ENCODE assay signal across 18 cellular contexts in genomic region chr15:42064271-42064670, GRCh38. TPM values are rescaled to one million over a fixed set of nuclear protein-coding genes. Genes with fewer than 3 reads are reported as not detected.
DNase-seq lines count a peak whose midpoint lies in the region; ATAC-seq, FAIRE-seq and TF ChIP-seq lines count a peak whose summit lies in the region.
"Had no signal": no experiment of that assay in that cellular context is flagged by ENCODE, and none has a peak within 500 bp of the region (broad histone marks: within the 10 kb centered on the region; RNA-seq: fewer than 3 reads in every experiment).

No MANE protein-coding gene starts in this region.

- H3K9me3 ChIP-seq in WERI-Rb-1 (ENCODE audit: severe bottlenecking) (no peaks in the 10 kb centered on the region), K562 (replicated peaks; ENCODE audit: control insufficient read depth, insufficient read depth, low read depth, low read length) (peaks cover 4% of the 10 kb centered on the region; the same call in 1 of the 2 replicates), hepatocyte (ENCODE audit: low read depth) (no peaks in the 10 kb centered on the region), testis (no peaks in the 10 kb centered on the region)
- H3K9me3 ChIP-seq: BE2C, Caco-2 had no signal

- TF ChIP-seq EP300 in K562 (IDR thresholded peaks at IDR 0.05; ENCODE audit: low read length) = no peak

- H3K4me1 ChIP-seq in K562 (replicated peaks in 1 of 2; ENCODE audit: control insufficient read depth in 2 of 2, insufficient read depth in 2 of 2, low read length in 2 of 2) (peaks cover 0 to 5% of the 10 kb centered on the region in 2 experiments; a peak in 1 of 5 replicates), hepatocyte (ENCODE audit: insufficient read depth) (peaks cover 6% of the 10 kb centered on the region), testis (no peaks in the 10 kb centered on the region)
- H3K4me1 ChIP-seq: BE2C had no signal

- in situ Hi-C loops in K562 (cut with MboI) = no loop called here

- DNase-seq in WERI-Rb-1 (peak; percentile 43), K562 (ENCODE audit: extremely low read depth in 1 of 4, low spot score in 3 of 4) (no peak), hepatocyte (ENCODE audit: low spot score) (peak; percentile 4), testis (peak; percentile 10), DMS114 treated with DMSO at 0.1 percent for 48 hours (lab: John Stamatoyannopoulos, UW; ENCODE audit: unreplicated experiment) (no peak), cerebellar cortex (ENCODE audit: low spot score) (no peak)
- DNase-seq: ACHN, Caco-2, DMS79 treated with DMSO at 0.1 percent for 48 hours, GF-D8, HCEC 1CT had no signal

- H3K27me3 ChIP-seq in WERI-Rb-1 (ENCODE audit: insufficient read depth, low read depth, severe bottlenecking) = no peaks in the 10 kb centered on the region
- H3K27me3 ChIP-seq in K562 (ENCODE audit: control insufficient read depth in 2 of 2, insufficient read depth in 2 of 2, low read length in 2 of 2) = peaks cover 4 to 64% of the 10 kb centered on the region in 2 experiments; a peak in 4 of 5 replicates
- no peaks in the 10 kb centered on the region for H3K27me3 ChIP-seq in hepatocyte
- H3K27me3 ChIP-seq in testis = no peaks in the 10 kb centered on the region
- H3K27me3 ChIP-seq: BE2C had no signal

- H3K9ac ChIP-seq in K562 (ENCODE audit: insufficient read depth in 1 of 2, low read depth in 2 of 2, low read length in 2 of 2) = no peak overlapping the region

- POLR2A ChIA-PET in K562 (lab: Yijun Ruan, JAX) = interaction anchor here (0.6 to 1.0 kb wide), 2 partner anchors 9 to 74 kb away, joined by 3 to 4 read pairs; no protein-coding TSS in a partner anchor

- no peak for TF ChIP-seq POLR2A in K562 (conservative IDR thresholded peaks at IDR 0.05)
- no peak for TF ChIP-seq POLR2A in testis (IDR thresholded peaks at IDR 0.05)

- ATAC-seq in K562 = no peak
- ATAC-seq: GM23338 had no signal

- FAIRE-seq in K562 (lab: Jason Lieb, UNC) = no peak
- FAIRE-seq: A204.1, D721Med, H54 had no signal

- H3K79me2 ChIP-seq in K562 (ENCODE audit: control insufficient read depth, insufficient read depth, low read length) (no peaks in the 10 kb centered on the region), hepatocyte (no peaks in the 10 kb centered on the region)

- BruUV-seq in K562 (replicated peaks; lab: Mats Ljungman, UMichigan) = no TSS peak

- intact Hi-C loops in K562 (cut with micrococcal nuclease) = loop anchor here (10.0 kb wide), 1 partner anchor 321 kb away; no protein-coding TSS in a partner anchor
- intact Hi-C loops in testis (cut with DNase I; ENCODE audit: low total_unique reads) = no loop called here

- H4K20me1 ChIP-seq in K562 (replicated peaks; ENCODE audit: control insufficient read depth, insufficient read depth, low read length) = no peaks in the 10 kb centered on the region
- no peaks in the 10 kb centered on the region for H4K20me1 ChIP-seq in hepatocyte (ENCODE audit: insufficient read depth, poor library complexity, severe bottlenecking)

- H3K4me2 ChIP-seq in K562 (ENCODE audit: insufficient read depth, low read length) (no peak overlapping the region), hepatocyte (no peak overlapping the region)
- H3K4me2 ChIP-seq: GM23338 had no signal

- no peak overlapping the region for H3K27ac ChIP-seq in WERI-Rb-1
- H3K27ac ChIP-seq in K562 (ENCODE audit: extremely low read depth, low read depth, low read length) = no peak overlapping the region
- no peak overlapping the region for H3K27ac ChIP-seq in hepatocyte
- no peak overlapping the region for H3K27ac ChIP-seq in testis

- peaks cover 4% of the 10 kb centered on the region for H3K9me1 ChIP-seq in K562 (ENCODE audit: control insufficient read depth, insufficient read depth, low read length)

- no peak overlapping the region for H3K4me3 ChIP-seq in WERI-Rb-1 (ENCODE audit: low read depth, low read length)
- H3K4me3 ChIP-seq in K562 = no peak overlapping the region
- no peak overlapping the region for H3K4me3 ChIP-seq in hepatocyte
- H3K4me3 ChIP-seq in testis = no peak overlapping the region
- H3K4me3 ChIP-seq: GM23338 had no signal

- H3K36me3 ChIP-seq in WERI-Rb-1 (no peaks in the 10 kb centered on the region), K562 (ENCODE audit: control insufficient read depth, insufficient read depth, low read length) (no peaks in the 10 kb centered on the region), hepatocyte (replicated peaks; ENCODE audit: insufficient read depth, low read depth) (no peaks in the 10 kb centered on the region), testis (ENCODE audit: low read depth, missing control alignments) (no peaks in the 10 kb centered on the region)
- H3K36me3 ChIP-seq: BE2C had no signal

- no peak for TF ChIP-seq RAD21 in K562 (CRISPR knock-in tag; conservative IDR thresholded peaks at IDR 0.05 in 1 of 2, IDR thresholded peaks at IDR 0.05 in 1 of 2)

- 2% methylated on average over 4 of the region's 4 CpGs for WGBS in K562 (ENCODE audit: insufficient coverage, low coverage, missing lambda C conversion rate)
- 92% methylated on average over 4 of the region's 4 CpGs for WGBS in hepatocyte (ENCODE audit: low lambda C conversion rate, missing lambda C conversion rate)
- WGBS in testis, 2 donors = 82 to 88% methylated on average over 4 of the region's 4 CpGs

- H2AFZ ChIP-seq in K562 (ENCODE audit: low read depth, low read length) (no peak overlapping the region), hepatocyte (no peak overlapping the region)
- H2AFZ ChIP-seq: GM23338 had no signal

- no peak for TF ChIP-seq CTCF in WERI-Rb-1 (IDR thresholded peaks at IDR 0.05; ENCODE audit: low read depth, low read length)
- TF ChIP-seq CTCF in K562 (IDR thresholded peaks at IDR 0.05 in 2 of 3, conservative IDR thresholded peaks at IDR 0.05 in 1 of 3; ENCODE audit: insufficient read depth in 2 of 3, low read depth in 1 of 3, low read length in 3 of 3) = no peak
- TF ChIP-seq CTCF in hepatocyte (IDR thresholded peaks at IDR 0.05; ENCODE audit: poor library complexity) = no peak
- TF ChIP-seq CTCF in testis (IDR thresholded peaks at IDR 0.05) = no peak

- CTCF ChIA-PET in K562 (lab: Yijun Ruan, JAX; ENCODE audit: low intra/inter-chr PET ratio) = no interaction called here

- no peaks in the 10 kb centered on the region for H3K9me2 ChIP-seq in hepatocyte (replicated peaks; ENCODE audit: insufficient read depth)

TF ChIP-seq in K562, 482 proteins besides CTCF, POLR2A, EP300 and RAD21 (continues in another document):
- TF ChIP-seq NFIC (IDR thresholded peaks at IDR 0.05) = peak; percentile 39; the same call in 1 of the 2 replicates

RNA-seq across cellular contexts. Expression of gene PLA2G4D, which starts 30.1 kb away (rescaled TPM):
- not detected in 2 replicates for total RNA-seq in K562 (2011; cell fraction: chromatin; rRNA removed; ENCODE audit: low replicate concordance)
- not detected in 2 replicates for total RNA-seq in K562 (2011; cell fraction: nucleolus; rRNA removed)
- total RNA-seq in K562 (2011; cell fraction: nucleoplasm; rRNA removed) = not detected in 2 replicates
- total RNA-seq in K562 (2014; rRNA removed) (not detected in 2 replicates), K562 (2014; rRNA removed; fragmentation: Illumina TruSeq; extraction: Trizol) (not detected in 2 replicates), K562 (2015; rRNA removed; fragmentation: Illumina TruSeq; extraction: Trizol) (not detected in 2 replicates), K562 (2021) (0.04 TPM in 1 of 2 replicates, not detected in the other), hepatocyte (0.04 and 0.17 TPM in 2 replicates), testis (under 1 TPM; 0.16 to 0.43 TPM)
- polyA plus RNA-seq in K562 (2011; rRNA removed) (0.04 TPM in 1 of 2 replicates, not detected in the other), K562 (2014; fragmentation: Illumina TruSeq; extraction: Trizol) (not detected in 2 replicates), K562 (2014; fragmentation: Nextera tagmentation; extraction: Ambion mirVana) (not detected), K562 (2014; rRNA removed) (not detected in 2 replicates), hepatocyte (0.21 TPM in 1 of 2 replicates, not detected in the other), testis (ENCODE audit: insufficient read depth, low read depth, low replicate concordance) (0.11 TPM)
- polyA plus RNA-seq in K562 (2011; cell fraction: cytosol; rRNA removed) = not detected in 2 replicates
- 0.06 TPM in 1 of 2 replicates, not detected in the other for polyA plus RNA-seq in K562 (2011; cell fraction: nucleus; rRNA removed)
- polyA plus RNA-seq in K562 (2012) = 0.03 TPM in 1 of 2 replicates, not detected in the other
- not detected in 2 replicates for polyA minus RNA-seq in K562 (2011; rRNA and poly(A)+ RNA removed)
- polyA minus RNA-seq in K562 (2011; cell fraction: cytosol; rRNA and poly(A)+ RNA removed) = not detected in 2 replicates
- not detected in 2 replicates for polyA minus RNA-seq in K562 (2011; cell fraction: nucleus; rRNA and poly(A)+ RNA removed)
- total RNA-seq: Caco-2; CD4-positive, CD25-positive, alpha-beta regulatory T cell had no signal
- polyA plus RNA-seq: CD4-positive, CD25-positive, alpha-beta regulatory T cell had no signal

RNA-seq across cellular contexts. Expression of gene PLA2G4E, which starts 43.4 kb away (rescaled TPM):
- 0.35 TPM in 1 of 2 replicates, not detected in the other for total RNA-seq in K562 (2011; cell fraction: chromatin; rRNA removed; ENCODE audit: low replicate concordance)
- total RNA-seq in K562 (2011; cell fraction: nucleolus; rRNA removed) = 0.17 TPM in 1 of 2 replicates, not detected in the other
- not detected in 2 replicates for total RNA-seq in K562 (2011; cell fraction: nucleoplasm; rRNA removed)
- total RNA-seq in K562 (2014; rRNA removed) = not detected in 2 replicates
- total RNA-seq in K562 (2014; rRNA removed; fragmentation: Illumina TruSeq; extraction: Trizol) = not detected in 2 replicates
- total RNA-seq in K562 (2015; rRNA removed; fragmentation: Illumina TruSeq; extraction: Trizol) = not detected in 2 replicates
- not detected in 2 replicates for total RNA-seq in K562 (2021)
- polyA plus RNA-seq in K562 (2011; rRNA removed) = 0.03 TPM in 1 of 2 replicates, not detected in the other
- polyA plus RNA-seq in K562 (2011; cell fraction: cytosol; rRNA removed) = 0.04 TPM in 1 of 2 replicates, not detected in the other
- 0.10 TPM in 1 of 2 replicates, not detected in the other for polyA plus RNA-seq in K562 (2011; cell fraction: nucleus; rRNA removed)
- polyA plus RNA-seq in K562 (2012) = not detected in 2 replicates
- polyA plus RNA-seq in K562 (2014; fragmentation: Illumina TruSeq; extraction: Trizol) = not detected in 2 replicates
- not detected for polyA plus RNA-seq in K562 (2014; fragmentation: Nextera tagmentation; extraction: Ambion mirVana)
- not detected in 2 replicates for polyA plus RNA-seq in K562 (2014; rRNA removed)
- not detected in 2 replicates for polyA minus RNA-seq in K562 (2011; rRNA and poly(A)+ RNA removed)
- not detected in 2 replicates for polyA minus RNA-seq in K562 (2011; cell fraction: cytosol; rRNA and poly(A)+ RNA removed)
- polyA minus RNA-seq in K562 (2011; cell fraction: nucleus; rRNA and poly(A)+ RNA removed) = not detected in 2 replicates
- total RNA-seq in hepatocyte = 0.07 and 0.20 TPM in 2 replicates
- 0.54 TPM in 1 of 2 replicates, not detected in the other for polyA plus RNA-seq in hepatocyte
- under 1 TPM; 0.31 to 0.71 TPM for total RNA-seq in testis
- polyA plus RNA-seq in testis (ENCODE audit: insufficient read depth, low read depth, low replicate concordance) = 0.67 TPM
- total RNA-seq: CD4-positive, CD25-positive, alpha-beta regulatory T cell; GM23338; HT-29 had no signal
- polyA plus RNA-seq: CD4-positive, CD25-positive, alpha-beta regulatory T cell; GM23338 had no signal

Comparison
In these comparisons a context has a peak if more than half of its experiments do, and no peak if none do; other contexts are left out.
1. DNase-seq: peak in WERI-Rb-1 (single experiment), hepatocyte (single experiment) and testis (single experiment); none in K562 (0 of 4), DMS114 treated with DMSO at 0.1 percent for 48 hours (single experiment) and cerebellar cortex (single experiment).